9 cellular contexts compared by ENCODE assay signal in genomic region chr1:94865369-94865768, GRCh38. TPM values are rescaled to one million over a fixed set of nuclear protein-coding genes. Genes with fewer than 3 reads are reported as not detected.
A peak's percentile ranks its signal among the peaks of the same experiment; 100 is the strongest.
DNase-seq lines count a peak whose midpoint lies in the region; ATAC-seq, FAIRE-seq and TF ChIP-seq lines count a peak whose summit lies in the region.
"Had no signal": no experiment of that assay in that cellular context is flagged by ENCODE, and none has a peak within 500 bp of the region (broad histone marks: within the 10 kb centered on the region; RNA-seq: fewer than 3 reads in every experiment).

No MANE protein-coding gene starts in this region.

- H3K79me2 ChIP-seq in PC-3 (ENCODE audit: low read length) (no peaks in the 10 kb centered on the region), endothelial cell of umbilical vein (ENCODE audit: control insufficient read depth, insufficient read depth, low read length) (no peaks in the 10 kb centered on the region)

- H3K4me1 Mint-ChIP-seq in T-cell, result no peaks in the 10 kb centered on the region

- no TSS peak for BruUV-seq in PC-3 (replicated peaks; lab: Mats Ljungman, UMichigan)
- no TSS peak for BruUV-seq in endothelial cell of umbilical vein (replicated peaks; lab: Mats Ljungman, UMichigan)

- peak overlapping the region; percentile 65 for H2BK120ac ChIP-seq in mesenchymal stem cell (ENCODE audit: low read depth, low read length)

- H3K27me3 ChIP-seq in PC-3 (ENCODE audit: low read length), result no peaks in the 10 kb centered on the region
- H3K27me3 ChIP-seq in endothelial cell of umbilical vein (ENCODE audit: control insufficient read depth in 2 of 2, insufficient read depth in 2 of 2, low read length in 2 of 2), result no peaks in the 10 kb centered on the region
- no peaks in the 10 kb centered on the region for H3K27me3 ChIP-seq in mesenchymal stem cell (ENCODE audit: control insufficient read depth in 1 of 2, insufficient read depth in 1 of 2, low read length in 2 of 2)
- H3K27me3 ChIP-seq in ovary, result no peaks in the 10 kb centered on the region

- intact Hi-C loops in PC-3 (cut with micrococcal nuclease) (no loop called here), endothelial cell of umbilical vein (cut with micrococcal nuclease) (no loop called here), ovary (cut with DNase I) (loop anchor here in 2 of 4 donors (2.0 to 10.0 kb wide), 2 partner anchors 61 to 369 kb away; partner anchors contain the start of genes CNN3 (in 1 of the 2) and RWDD3 (in 1 of the 2))

- dilution Hi-C loops in endothelial cell of umbilical vein (cut with MboI; ENCODE audit: extremely low pct_ligation_motif_present, low sequenced_read_pairs), result no loop called here

- peaks cover 2% of the 10 kb centered on the region for H3K79me1 ChIP-seq in mesenchymal stem cell (replicated peaks; ENCODE audit: low read length, poor library complexity, severe bottlenecking)

- H3K4me2 ChIP-seq in PC-3 (ENCODE audit: low read length) (peak overlapping the region; percentile 80; the same call in 1 of the 2 replicates), endothelial cell of umbilical vein (ENCODE audit: insufficient read depth, low read length) (peak overlapping the region; percentile 0), mesenchymal stem cell (ENCODE audit: low read length, poor library complexity, severe bottlenecking) (no peak overlapping the region)

- no peak overlapping the region for H3K4me3 ChIP-seq in PC-3 (ENCODE audit: low read length)
- H3K4me3 ChIP-seq in endothelial cell of umbilical vein (replicated peaks in 1 of 3; ENCODE audit: insufficient read depth in 1 of 3, low read depth in 1 of 3, low read length in 3 of 3), result no peak overlapping the region
- peak overlapping the region in 1 of 2 experiments; percentile 61 for H3K4me3 ChIP-seq in mesenchymal stem cell (ENCODE audit: insufficient read depth in 1 of 2, low read depth in 1 of 2, low read length in 2 of 2)
- H3K4me3 ChIP-seq in ovary, result no peak overlapping the region

- 48% methylated on average over 3 of the region's 4 CpGs for WGBS in mesenchymal stem cell
- 4 to 14% (median 7%) methylated on average over 4 of the region's 4 CpGs for WGBS in ovary, 3 donors

- H2AFZ ChIP-seq in PC-3 (ENCODE audit: low read length) (no peak overlapping the region), endothelial cell of umbilical vein (ENCODE audit: low read depth, low read length) (peak overlapping the region; percentile 28), mesenchymal stem cell (ENCODE audit: low read depth, low read length) (no peak overlapping the region)

- H3K9me2 ChIP-seq in PC-3 (replicated peaks; ENCODE audit: low read length), result no peaks in the 10 kb centered on the region

- no peak overlapping the region for H2BK15ac ChIP-seq in mesenchymal stem cell (ENCODE audit: low read depth, poor library complexity, severe bottlenecking)

- peaks cover 1 to 3% of the 10 kb centered on the region in 2 donors for H3K27me3 Mint-ChIP-seq in T-cell

- H3K27ac ChIP-seq in PC-3 (ENCODE audit: low read length) (peak overlapping the region; percentile 97), endothelial cell of umbilical vein (ENCODE audit: insufficient read depth, low read depth, low read length) (no peak overlapping the region), mesenchymal stem cell (ENCODE audit: low read length, poor library complexity, severe bottlenecking) (peak overlapping the region; percentile 33), temporal lobe (ENCODE audit: low read depth, low read length) (peak overlapping the region; percentile 50), ovary (peak overlapping the region in 1 of 2 donors; percentile 96)

- peak overlapping the region; percentile 97 for H4K91ac ChIP-seq in mesenchymal stem cell (ENCODE audit: low read length)

- CTCF ChIA-PET in PC-3 (lab: Charles Lee), result interaction anchor here (0.5 kb wide), 1 partner anchor 11 kb away, joined by 4 read pairs; no protein-coding TSS in a partner anchor
- CTCF ChIA-PET in endothelial cell of umbilical vein (lab: Charles Lee), result interaction anchor here (1.0 to 5.8 kb wide), 4 partner anchors 8 to 176 kb away, joined by 3 to 67 read pairs (median 37); no protein-coding TSS in a partner anchor
- CTCF ChIA-PET in T-cell (lab: Charles Lee), result interaction anchor here (0.9 to 1.4 kb wide), 3 partner anchors 10 to 178 kb away, joined by 3 to 5 read pairs (median 3); no protein-coding TSS in a partner anchor

- peaks cover 5% of the 10 kb centered on the region for H3F3A ChIP-seq in PC-3 (ENCODE audit: low read length, unreplicated experiment)

- no peak overlapping the region for H3K4me3 Mint-ChIP-seq in T-cell
- H3K4me3 Mint-ChIP-seq: activated T-cell treated with anti-CD3 and anti-CD28 coated beads, Interleukin-2, amount 50 U/mL, for 4 hours had no signal

- H3K4me1 ChIP-seq in PC-3 (ENCODE audit: insufficient read depth, low read length) (peaks cover 53% of the 10 kb centered on the region), endothelial cell of umbilical vein (ENCODE audit: control insufficient read depth, extremely low read depth, insufficient read depth, low read length) (peaks cover 33% of the 10 kb centered on the region), mesenchymal stem cell (ENCODE audit: control insufficient read depth, insufficient read depth, low read depth, low read length) (peaks cover 12% of the 10 kb centered on the region), ovary (ENCODE audit: insufficient read depth) (peaks cover 16% of the 10 kb centered on the region)

- no peaks in the 10 kb centered on the region for H3K9me1 ChIP-seq in endothelial cell of umbilical vein (replicated peaks; ENCODE audit: control insufficient read depth, extremely low read depth, insufficient read depth, low read length)

- H3K9ac ChIP-seq in PC-3 (ENCODE audit: low read length) (no peak overlapping the region), endothelial cell of umbilical vein (replicated peaks; ENCODE audit: extremely low read depth, insufficient read depth, low read length) (no peak overlapping the region), mesenchymal stem cell (ENCODE audit: low read length) (peak overlapping the region; percentile 88)

- no peaks in the 10 kb centered on the region for H3K36me3 Mint-ChIP-seq in T-cell

- H2AK5ac ChIP-seq in mesenchymal stem cell (ENCODE audit: low read length, severe bottlenecking), result peak overlapping the region; percentile 23

- no peak for ATAC-seq in PC-3
- ATAC-seq in omental fat pad (ENCODE audit: low FRiP score), result no peak
- ATAC-seq in T-cell (replicated peaks in 1 of 4), result no peak
- no peak for ATAC-seq in GM18505 (IDR thresholded peaks at IDR 0.05; ENCODE audit: unreplicated experiment)
- ATAC-seq: activated T-cell treated with anti-CD3 and anti-CD28 coated beads, Interleukin-2, amount 50 U/mL, for 4 hours had no signal

- no peak for FAIRE-seq in endothelial cell of umbilical vein (lab: Jason Lieb, UNC)

- peak overlapping the region; percentile 41 to 73 for H3K18ac ChIP-seq in mesenchymal stem cell (ENCODE audit: low read depth in 1 of 2, low read length in 2 of 2)

- TF ChIP-seq CTCF in PC-3 (conservative IDR thresholded peaks at IDR 0.05; ENCODE audit: low read depth, low read length) (no peak), endothelial cell of umbilical vein (IDR thresholded peaks at IDR 0.05; ENCODE audit: extremely low read depth in 1 of 2, insufficient read depth in 1 of 2, low read depth in 1 of 2, low read length in 2 of 2) (no peak), omental fat pad (IDR thresholded peaks at IDR 0.05) (no peak), ovary (IDR thresholded peaks at IDR 0.05) (no peak)

- TF ChIP-seq POLR2A in endothelial cell of umbilical vein (IDR thresholded peaks at IDR 0.05; ENCODE audit: low read depth, low read length), result no peak
- no peak for TF ChIP-seq POLR2A in GM18505 (IDR thresholded peaks at IDR 0.05; ENCODE audit: borderline replicate concordance, extremely low read depth, insufficient read depth, insufficient read length)
- no peak for TF ChIP-seq POLR2A in ovary (IDR thresholded peaks at IDR 0.05)

- H3K9me3 ChIP-seq in PC-3 (ENCODE audit: low read length), result no peaks in the 10 kb centered on the region
- no peaks in the 10 kb centered on the region for H3K9me3 ChIP-seq in endothelial cell of umbilical vein (replicated peaks; ENCODE audit: control insufficient read depth, insufficient read depth, low read length)
- no peaks in the 10 kb centered on the region for H3K9me3 ChIP-seq in mesenchymal stem cell (ENCODE audit: control insufficient read depth, low read length)
- H3K9me3 ChIP-seq in ovary, result no peaks in the 10 kb centered on the region

- no peak overlapping the region for H3K23ac ChIP-seq in mesenchymal stem cell (ENCODE audit: low read length in 2 of 2)

- H3K27ac Mint-ChIP-seq in T-cell, result no peak overlapping the region

- no peak for TF ChIP-seq EP300 in ovary (IDR thresholded peaks at IDR 0.05)

- H3K14ac ChIP-seq in mesenchymal stem cell (ENCODE audit: low read length in 2 of 2), result no peak overlapping the region

- H3K4ac ChIP-seq in mesenchymal stem cell (ENCODE audit: low read depth in 1 of 2, low read length in 2 of 2), result peak overlapping the region in 1 of 2 experiments; percentile 13

- H3K36me3 ChIP-seq in PC-3 (ENCODE audit: low read depth, low read length) (no peaks in the 10 kb centered on the region), endothelial cell of umbilical vein (ENCODE audit: control insufficient read depth in 2 of 2, extremely low read depth in 1 of 2, insufficient read depth in 2 of 2, low read length in 2 of 2) (no peaks in the 10 kb centered on the region), mesenchymal stem cell (ENCODE audit: control insufficient read depth in 1 of 2, insufficient read depth in 2 of 2, low read depth in 1 of 2, low read length in 2 of 2) (peaks cover 0 to 10% of the 10 kb centered on the region in 2 experiments), ovary (no peaks in the 10 kb centered on the region)

- POLR2A ChIA-PET in PC-3 (lab: Charles Lee; ENCODE audit: unreplicated experiment), result no interaction called here
- POLR2A ChIA-PET in endothelial cell of umbilical vein (lab: Charles Lee), result interaction anchor here (0.9 kb wide), 1 partner anchor 11 kb away, joined by 4 read pairs; no protein-coding TSS in a partner anchor
- POLR2A ChIA-PET in T-cell (lab: Charles Lee), result no interaction called here

- DNase-seq in PC-3 (peak; percentile 31), endothelial cell of umbilical vein (ENCODE audit: low read depth, low spot score) (peak; percentile 80), mesenchymal stem cell (peak; percentile 85), omental fat pad (ENCODE audit: low spot score) (no peak), T-cell (no peak), ovary (no peak)
- DNase-seq: activated T-cell treated with anti-CD3 and anti-CD28 coated beads, Interleukin-2, amount 50 U/mL, for 4 hours had no signal

- no peaks in the 10 kb centered on the region for H4K20me1 ChIP-seq in PC-3 (ENCODE audit: low read length)
- no peaks in the 10 kb centered on the region for H4K20me1 ChIP-seq in endothelial cell of umbilical vein (replicated peaks; ENCODE audit: control insufficient read depth, extremely low read depth, insufficient read depth, low read length)

- H4K8ac ChIP-seq in mesenchymal stem cell (ENCODE audit: low read length), result peak overlapping the region; percentile 45

- H3K9me3 Mint-ChIP-seq in T-cell, result no peaks in the 10 kb centered on the region
- H3K9me3 Mint-ChIP-seq: activated T-cell treated with anti-CD3 and anti-CD28 coated beads, Interleukin-2, amount 50 U/mL, for 4 hours had no signal

- H2BK12ac ChIP-seq in mesenchymal stem cell (ENCODE audit: low read length in 2 of 2), result peak overlapping the region; percentile 23 to 98

- no peak overlapping the region for H2BK5ac ChIP-seq in mesenchymal stem cell (ENCODE audit: low read depth, low read length, poor library complexity, severe bottlenecking)

RNA-seq across cellular contexts. Expression of gene SLC44A3, which starts 45.2 kb away (rescaled TPM):
- total RNA-seq in PC-3 (2014; rRNA removed) (6.3 and 9.2 TPM in 2 replicates), endothelial cell of umbilical vein (0.42 and 0.58 TPM in 2 replicates), temporal lobe (1.7 TPM), omental fat pad (1 to 10 TPM; 1.3 to 1.9 (median 1.4) TPM), T-cell (under 1 TPM in 4 of 5 donors, not detected in 1; 0.30 to 0.99 (median 0.74) TPM), ovary (1 to 10 TPM; 1.1 to 6.4 (median 3.3) TPM)
- polyA plus RNA-seq in endothelial cell of umbilical vein (0.29 and 0.33 TPM in 2 replicates), ovary (10 to 100 TPM in 1 of 2 donors, 1 to 10 TPM in 1; 1.4 to 31.3 TPM)
- polyA plus RNA-seq in endothelial cell of umbilical vein (2011; cell fraction: cytosol; rRNA removed), result 0.25 and 0.30 TPM in 2 replicates
- polyA plus RNA-seq in endothelial cell of umbilical vein (2011; cell fraction: nucleus; rRNA removed), result 0.20 and 0.36 TPM in 2 replicates
- 0.11 TPM in 2 replicates for polyA plus RNA-seq in endothelial cell of umbilical vein (2012)
- 0.78 and 1.5 TPM in 2 replicates for polyA minus RNA-seq in endothelial cell of umbilical vein
- 1.3 TPM for polyA minus RNA-seq in endothelial cell of umbilical vein (2011; cell fraction: cytosol; rRNA and poly(A)+ RNA removed)
- 0.34 and 1.8 TPM in 2 replicates for polyA minus RNA-seq in endothelial cell of umbilical vein (2011; cell fraction: nucleus; rRNA and poly(A)+ RNA removed)
- 12.6 TPM for polyA plus RNA-seq in mesenchymal stem cell (2013, experiment 1 of 2)
- polyA plus RNA-seq in mesenchymal stem cell (2013, experiment 2 of 2), result 11.5 TPM

Comparison
In these comparisons a context has a peak if more than half of its experiments do, and no peak if none do; other contexts are left out.
1. DNase-seq: peak in PC-3 (single experiment), endothelial cell of umbilical vein (single experiment) and mesenchymal stem cell (single experiment); none in omental fat pad (single experiment), T-cell (0 of 34) and ovary (0 of 5).